ENCODE assay signal across 18 cellular contexts in genomic region chr11:99366476-99366992, GRCh38.
DNase-seq lines count a peak whose midpoint lies in the region; ATAC-seq lines count a peak whose summit lies in the region.
"Had no signal": no experiment of that assay in that cellular context is flagged by ENCODE, and none has a peak within 500 bp of the region (broad histone marks: within the 10 kb centered on the region; RNA-seq: fewer than 3 reads in every experiment).

No MANE protein-coding gene starts in this region.

- H3K4me3 Mint-ChIP-seq in stimulated activated naive CD8-positive, alpha-beta T cell treated with anti-CD3 and anti-CD28 coated beads, Interleukin-15, amount 100 ng/mL, for 72 hours, result no peak overlapping the region
- H3K4me3 Mint-ChIP-seq: B cell; CD4-positive, alpha-beta memory T cell; GM23338; H9 had no signal

- no peak overlapping the region for H3K9ac ChIP-seq in SK-N-MC (ENCODE audit: insufficient read length)

- H3K9me3 ChIP-seq in SK-N-MC (ENCODE audit: low read depth, low read length), result no peaks in the 10 kb centered on the region

- peak overlapping the region; percentile 49; the same call in 1 of the 2 replicates for H3K27ac ChIP-seq in SK-N-MC
- H3K27ac ChIP-seq: C4-2B had no signal

- no peak overlapping the region for H3K27ac Mint-ChIP-seq in stimulated activated naive CD8-positive, alpha-beta T cell treated with anti-CD3 and anti-CD28 coated beads, Interleukin-15, amount 100 ng/mL, for 72 hours
- H3K27ac Mint-ChIP-seq: B cell; CD4-positive, alpha-beta memory T cell; H9 had no signal

- peak; percentile 54 for DNase-seq in NOMO-1 treated with DMSO at 0.1 percent for 48 hours (lab: John Stamatoyannopoulos, UW; ENCODE audit: unreplicated experiment)
- no peak for DNase-seq in NOMO-1 treated with dmso at 0.1 percent for 144 hours (lab: John Stamatoyannopoulos, UW; ENCODE audit: unreplicated experiment)
- DNase-seq in NCI-H2081 (lab: John Stamatoyannopoulos, UW), result peak; percentile 14 to 58
- no peak for DNase-seq in SK-N-MC (ENCODE audit: low read depth, low spot score)
- DNase-seq in stimulated activated naive CD8-positive, alpha-beta T cell treated with anti-CD3 and anti-CD28 coated beads, Interleukin-15, amount 100 ng/mL, for 72 hours, result no peak
- DNase-seq: 8988T; ACHN; CD4-positive, alpha-beta memory T cell; DMS153; DMS79 treated with DMSO at 0.1 percent for 48 hours; EL; H9; IMR-90 had no signal

- ATAC-seq in GM21786 (IDR thresholded peaks at IDR 0.05; ENCODE audit: unreplicated experiment) (no peak), HG03432 (IDR thresholded peaks at IDR 0.05; ENCODE audit: unreplicated experiment) (no peak)
- ATAC-seq in stimulated activated naive CD8-positive, alpha-beta T cell treated with anti-CD3 and anti-CD28 coated beads, Interleukin-15, amount 100 ng/mL, for 72 hours, result no peak
- ATAC-seq: GM23338 had no signal

- H3K36me3 ChIP-seq in SK-N-MC (ENCODE audit: insufficient read depth, low read length), result no peaks in the 10 kb centered on the region

- H3K27me3 Mint-ChIP-seq in stimulated activated naive CD8-positive, alpha-beta T cell treated with anti-CD3 and anti-CD28 coated beads, Interleukin-15, amount 100 ng/mL, for 72 hours, result no peaks in the 10 kb centered on the region
- H3K27me3 Mint-ChIP-seq: B cell; CD4-positive, alpha-beta memory T cell had no signal

- H3K4me1 Mint-ChIP-seq in stimulated activated naive CD8-positive, alpha-beta T cell treated with anti-CD3 and anti-CD28 coated beads, Interleukin-15, amount 100 ng/mL, for 72 hours, result no peaks in the 10 kb centered on the region
- H3K4me1 Mint-ChIP-seq: B cell; CD4-positive, alpha-beta memory T cell had no signal

- no peaks in the 10 kb centered on the region for H3K9me3 Mint-ChIP-seq in stimulated activated naive CD8-positive, alpha-beta T cell treated with anti-CD3 and anti-CD28 coated beads, Interleukin-15, amount 100 ng/mL, for 72 hours
- H3K9me3 Mint-ChIP-seq: GM23338, H9 had no signal

- peak overlapping the region; percentile 23; the same call in 1 of the 2 replicates for H3K4me3 ChIP-seq in SK-N-MC
- H3K4me3 ChIP-seq: GM23338 had no signal

Comparison
In these comparisons a context has a peak if more than half of its experiments do, and no peak if none do; other contexts are left out.
1. DNase-seq: peak in NOMO-1 treated with DMSO at 0.1 percent for 48 hours (single experiment) and NCI-H2081 (2 of 2); none in NOMO-1 treated with dmso at 0.1 percent for 144 hours (single experiment), SK-N-MC (single experiment) and stimulated activated naive CD8-positive, alpha-beta T cell treated with anti-CD3 and anti-CD28 coated beads, Interleukin-15, amount 100 ng/mL, for 72 hours (0 of 2).